Comparison of ENCODE assay signal across 9 cellular contexts in the genomic region with DNA sequence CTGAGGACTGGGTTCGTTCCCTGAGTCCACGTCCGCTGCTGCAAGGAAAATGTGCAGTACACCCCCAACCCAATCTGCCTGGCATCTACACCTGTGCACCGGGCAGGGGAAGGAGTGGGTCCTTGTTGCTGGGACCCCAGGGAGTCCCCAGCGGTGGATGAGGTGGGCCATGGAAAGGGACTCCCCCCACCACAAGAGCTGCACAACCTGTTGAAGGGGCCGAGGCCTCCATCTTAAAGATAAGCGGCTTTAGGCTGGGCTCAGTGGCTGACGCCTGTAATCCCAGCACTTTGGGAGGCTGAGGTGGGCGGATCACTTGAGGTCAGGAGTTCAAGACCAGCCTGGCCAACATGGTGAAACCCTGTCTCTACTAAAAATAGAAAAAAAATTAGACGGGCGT. TPM values are rescaled to one million over a fixed set of nuclear protein-coding genes. Genes with fewer than 3 reads are reported as not detected.
A peak's percentile ranks its signal among the peaks of the same experiment; 100 is the strongest.
DNase-seq lines count a peak whose midpoint lies in the region; ATAC-seq and TF ChIP-seq lines count a peak whose summit lies in the region.
"Not testable (repeated sequence)": the region's sequence is repeated elsewhere in the genome, so short reads cannot be mapped to it uniquely, and the experiment has no call there.
"Had no signal": no experiment of that assay in that cellular context is flagged by ENCODE, and none has a peak within 500 bp of the region (broad histone marks: within the 10 kb centered on the region; RNA-seq: fewer than 3 reads in every experiment).

No MANE protein-coding gene starts in this region.

- TF ChIP-seq EP300 in sigmoid colon (IDR thresholded peaks at IDR 0.05): not testable (repeated sequence)

- TF ChIP-seq CTCF in endodermal cell (conservative IDR thresholded peaks at IDR 0.05); sigmoid colon (IDR thresholded peaks at IDR 0.05); tibial artery (IDR thresholded peaks at IDR 0.05): not testable (repeated sequence)

- not testable (repeated sequence) for H3K4me3 ChIP-seq in BLaER1 treated with 17β-estradiol and CSF1 and Interleukin-3, amounts not matched to agents 10 nM and 100 nM; endodermal cell (ENCODE audit: low read length); sigmoid colon; tibial artery

- H3K27me3 Mint-ChIP-seq in endodermal cell (ENCODE audit: insufficient read depth): peaks cover 73% of the 10 kb centered on the region

- not testable (repeated sequence) for H3K4me3 Mint-ChIP-seq in endodermal cell

- H3K9me3 ChIP-seq in BLaER1 treated with 17β-estradiol and CSF1 and Interleukin-3, amounts not matched to agents 10 nM and 100 nM (replicated peaks in 1 of 11); endodermal cell (ENCODE audit: control insufficient read depth, low read length); sigmoid colon; tibial artery: not testable (repeated sequence)

- H3K27me3 ChIP-seq in BLaER1 treated with 17β-estradiol and CSF1 and Interleukin-3, amounts not matched to agents 10 nM and 100 nM: peaks cover 25 to 42% (median 27%) of the 10 kb centered on the region in 11 experiments
- peaks cover 80% of the 10 kb centered on the region for H3K27me3 ChIP-seq in endodermal cell (ENCODE audit: control insufficient read depth, insufficient read depth, low read length, poor library complexity, severe bottlenecking)
- not testable (repeated sequence) for H3K27me3 ChIP-seq in sigmoid colon
- peaks cover 0 to 41% of the 10 kb centered on the region in 2 donors for H3K27me3 ChIP-seq in tibial artery

- H3K36me3 ChIP-seq in BLaER1 treated with 17β-estradiol and CSF1 and Interleukin-3, amounts not matched to agents 10 nM and 100 nM; endodermal cell (ENCODE audit: control insufficient read depth, insufficient read depth, low read length); sigmoid colon; tibial artery: not testable (repeated sequence)

- DNase-seq in activated CD4-positive, CD25-positive, alpha-beta regulatory T cell treated with anti-CD3 and anti-CD28 coated beads, Interleukin-2, amount 50 U/mL, for 72 hours: peak; percentile 11
- peak; percentile 0 to 30 for DNase-seq in activated naive CD4-positive, alpha-beta T cell treated with anti-CD3 and anti-CD28 coated beads, Interleukin-2, amount 50 U/mL, for 72 hours (ENCODE audit: low spot score in 2 of 2)
- DNase-seq in endodermal cell (peak; percentile 24), islet precursor cell (peak; percentile 42), mesenteric fat pad (ENCODE audit: low spot score) (peak; percentile 60), sigmoid colon (peak; percentile 46), tibial artery (peak; percentile 12 to 46)

- not testable (repeated sequence) for H3K27ac Mint-ChIP-seq in activated naive CD4-positive, alpha-beta T cell treated with anti-CD3 and anti-CD28 coated beads, Interleukin-2, amount 50 U/mL, for 72 hours; endodermal cell

- H3K27ac ChIP-seq in BLaER1 treated with 17β-estradiol and CSF1 and Interleukin-3, amounts not matched to agents 10 nM and 100 nM; endodermal cell (ENCODE audit: low read depth, low read length); sigmoid colon; tibial artery: not testable (repeated sequence)

- H3K4me1 Mint-ChIP-seq in endodermal cell: peaks cover 11% of the 10 kb centered on the region

- H3K36me3 Mint-ChIP-seq in activated naive CD4-positive, alpha-beta T cell treated with anti-CD3 and anti-CD28 coated beads, Interleukin-2, amount 50 U/mL, for 72 hours; endodermal cell (ENCODE audit: low read depth): not testable (repeated sequence)

- H3K4me2 ChIP-seq in BLaER1 treated with 17β-estradiol and CSF1 and Interleukin-3, amounts not matched to agents 10 nM and 100 nM: peak overlapping the region in 6 of 11 experiments; percentile 72 to 100 (median 97); a peak in 6 of 22 replicates

- intact Hi-C loops in sigmoid colon (cut with DNase I): loop anchor here (10.0 kb wide), 1 partner anchor 114 kb away; the partner anchor contains the start of gene SLC12A7
- intact Hi-C loops in tibial artery (cut with DNase I; ENCODE audit: low total_unique reads): not testable (repeated sequence)

- not testable (repeated sequence) for H3K9ac ChIP-seq in BLaER1 treated with 17β-estradiol and CSF1 and Interleukin-3, amounts not matched to agents 10 nM and 100 nM; endodermal cell (ENCODE audit: extremely low read depth, low read length, poor library complexity, severe bottlenecking)

- not testable (repeated sequence) for TF ChIP-seq POLR2A in sigmoid colon (IDR thresholded peaks at IDR 0.05)

- peaks cover 0 to 26% (median 0%) of the 10 kb centered on the region in 11 experiments; a peak in 7 of 22 replicates for H4K20me1 ChIP-seq in BLaER1 treated with 17β-estradiol and CSF1 and Interleukin-3, amounts not matched to agents 10 nM and 100 nM

- H3K4me1 ChIP-seq in BLaER1 treated with 17β-estradiol and CSF1 and Interleukin-3, amounts not matched to agents 10 nM and 100 nM: peaks cover 38 to 88% (median 75%) of the 10 kb centered on the region in 10 experiments
- not testable (repeated sequence) for H3K4me1 ChIP-seq in endodermal cell (ENCODE audit: control insufficient read depth, insufficient read depth, low read length)
- H3K4me1 ChIP-seq in sigmoid colon: peaks cover 0 to 42% (median 30%) of the 10 kb centered on the region in 4 donors
- H3K4me1 ChIP-seq in tibial artery: peaks cover 0 to 22% (median 16%) of the 10 kb centered on the region in 4 donors

- not testable (repeated sequence) for ATAC-seq in activated naive CD4-positive, alpha-beta T cell treated with anti-CD3 and anti-CD28 coated beads, Interleukin-2, amount 50 U/mL, for 72 hours

- H3K9me3 Mint-ChIP-seq in activated naive CD4-positive, alpha-beta T cell treated with anti-CD3 and anti-CD28 coated beads, Interleukin-2, amount 50 U/mL, for 72 hours; endodermal cell: not testable (repeated sequence)

- WGBS in endodermal cell (ENCODE audit: insufficient coverage in 1 of 2, insufficient read length in 1 of 2), 2 experiments: 86 to 95% methylated on average over 5 to 11 of the region's 11 CpGs
- 89 to 92% methylated on average over 11 of the region's 11 CpGs for WGBS in sigmoid colon, 2 donors

RNA-seq across cellular contexts. Expression of gene NKD2, which starts 7.8 kb away (rescaled TPM):
- total RNA-seq in activated naive CD4-positive, alpha-beta T cell treated with anti-CD3 and anti-CD28 coated beads, Interleukin-2, amount 50 U/mL, for 72 hours: 10 to 100 TPM in 1 of 2 donors, 1 to 10 TPM in 1; 1.8 to 14.6 TPM
- 10 to 100 TPM; 11.2 to 13.9 TPM for total RNA-seq in endodermal cell
- polyA plus RNA-seq in endodermal cell (2013, experiment 1 of 2): 63.1 TPM
- 59.4 TPM for polyA plus RNA-seq in endodermal cell (2013, experiment 2 of 2)
- total RNA-seq in mesenteric fat pad: 17.1 TPM
- 1 to 10 TPM in 3 of 4 donors, under 1 TPM in 1; 0.71 to 4.4 (median 2.0) TPM for total RNA-seq in sigmoid colon
- polyA plus RNA-seq in sigmoid colon: 1 to 10 TPM in 2 of 3 donors, under 1 TPM in 1; 0.60 to 4.0 (median 1.8) TPM
- total RNA-seq: CD4-positive, alpha-beta memory T cell had no signal
- polyA plus RNA-seq: CD4-positive, alpha-beta memory T cell had no signal
